Comparison of ENCODE assay signal across 19 cellular contexts in genomic region chr4:176354884-176355283, GRCh38. TPM values are rescaled to one million over a fixed set of nuclear protein-coding genes. Genes with fewer than 3 reads are reported as not detected.
DNase-seq lines count a peak whose midpoint lies in the region; ATAC-seq, FAIRE-seq and TF ChIP-seq lines count a peak whose summit lies in the region.
"Had no signal": no experiment of that assay in that cellular context is flagged by ENCODE, and none has a peak within 500 bp of the region (broad histone marks: within the 10 kb centered on the region; RNA-seq: fewer than 3 reads in every experiment).

No MANE protein-coding gene starts in this region.

- no peaks in the 10 kb centered on the region for H4K20me1 ChIP-seq in Karpas-422 (ENCODE audit: insufficient read depth, low read depth, low read length)
- H4K20me1 ChIP-seq: BLaER1 treated with 17β-estradiol and CSF1 and Interleukin-3, amounts not matched to agents 10 nM and 100 nM had no signal

- H3K9me3 ChIP-seq in A549 (no peaks in the 10 kb centered on the region), HEK293 (ENCODE audit: control insufficient read depth, insufficient read depth, low read depth, low read length) (no peaks in the 10 kb centered on the region), Karpas-422 (ENCODE audit: low read length) (no peaks in the 10 kb centered on the region)
- H3K9me3 ChIP-seq: Caco-2 had no signal

- H3K4me1 ChIP-seq in A549 (no peaks in the 10 kb centered on the region), HEK293 (ENCODE audit: control insufficient read depth, insufficient read depth, low read length) (no peaks in the 10 kb centered on the region), Karpas-422 (ENCODE audit: low read length) (no peaks in the 10 kb centered on the region)
- H3K4me1 ChIP-seq: Caco-2 had no signal

- H3K27me3 ChIP-seq in Karpas-422 (ENCODE audit: low read length), result no peaks in the 10 kb centered on the region
- H3K27me3 ChIP-seq: BLaER1 treated with 17β-estradiol and CSF1 and Interleukin-3, amounts not matched to agents 10 nM and 100 nM had no signal

- ATAC-seq in A549 (no peak), HG03521 (IDR thresholded peaks at IDR 0.05; ENCODE audit: unreplicated experiment) (no peak)
- ATAC-seq: CD8-positive, alpha-beta T cell had no signal

- no peaks in the 10 kb centered on the region for H3K36me3 ChIP-seq in HEK293 (ENCODE audit: control insufficient read depth in 2 of 2, insufficient read depth in 1 of 2, low read length in 2 of 2)
- no peaks in the 10 kb centered on the region for H3K36me3 ChIP-seq in Karpas-422 (ENCODE audit: insufficient read depth, low read length)

- FAIRE-seq in A549 (lab: Jason Lieb, UNC), result no peak
- peak; percentile 8 for FAIRE-seq in frontal cortex (lab: Jason Lieb, UNC)
- FAIRE-seq: D721Med, GM12891, GM19239 had no signal

- no peaks in the 10 kb centered on the region for H3K9me2 ChIP-seq in Karpas-422 (replicated peaks; ENCODE audit: insufficient read depth, low read length)

- POLR2A ChIA-PET in A549 (lab: Yijun Ruan, JAX) (no interaction called here), HEK293 (lab: Yijun Ruan, JAX) (no interaction called here)

- H3K27ac ChIP-seq in A549, result no peak overlapping the region
- H3K27ac ChIP-seq in HEK293 (ENCODE audit: extremely low read depth, low read depth, low read length), result no peak overlapping the region
- no peak overlapping the region for H3K27ac ChIP-seq in Karpas-422 (ENCODE audit: low read length)
- H3K27ac ChIP-seq: 22Rv1; BLaER1 treated with 17β-estradiol and CSF1 and Interleukin-3, amounts not matched to agents 10 nM and 100 nM; C4-2B had no signal

- CTCF ChIA-PET in A549 (lab: Yijun Ruan, JAX) (interaction anchor here (1.4 kb wide), 1 partner anchor 14 kb away, joined by 3 read pairs; no protein-coding TSS in a partner anchor), HEK293 (lab: Yijun Ruan, JAX) (no interaction called here)

- no peak for TF ChIP-seq EP300 in A549 (IDR thresholded peaks at IDR 0.05)

- 6% methylated on average over 1 of the region's 1 CpG for WGBS in A549 (ENCODE audit: missing lambda C conversion rate)

- H3K4me3 ChIP-seq in A549 (no peak overlapping the region), HEK293 (ENCODE audit: low read depth, low read length) (no peak overlapping the region), Karpas-422 (ENCODE audit: low read length) (no peak overlapping the region)
- H3K4me3 ChIP-seq: BLaER1 treated with 17β-estradiol and CSF1 and Interleukin-3, amounts not matched to agents 10 nM and 100 nM had no signal

- no peak for DNase-seq in A549 (ENCODE audit: low read depth in 1 of 2, low spot score in 1 of 2)
- DNase-seq in frontal cortex (ENCODE audit: low spot score in 2 of 2), result no peak
- DNase-seq in Karpas-422, result no peak
- DNase-seq in NCI-H1417 (lab: John Stamatoyannopoulos, UW), result no peak
- DNase-seq: ACHN; Caco-2; Calu3; CD4-positive, alpha-beta T cell; CD8-positive, alpha-beta T cell; DMS79 treated with DMSO at 0.1 percent for 48 hours; GF-D8 had no signal

- TF ChIP-seq CTCF in A549 (IDR thresholded peaks at IDR 0.05), result no peak
- no peak for TF ChIP-seq CTCF in HEK293 (tag by site-specific recombination; IDR thresholded peaks at IDR 0.05)

- H3K9ac ChIP-seq in Karpas-422 (ENCODE audit: low read length), result no peak overlapping the region
- H3K9ac ChIP-seq: BLaER1 treated with 17β-estradiol and CSF1 and Interleukin-3, amounts not matched to agents 10 nM and 100 nM had no signal

- H3K4me2 ChIP-seq in A549 (no peak overlapping the region), Karpas-422 (ENCODE audit: low read depth, low read length, poor library complexity, severe bottlenecking) (no peak overlapping the region)
- H3K4me2 ChIP-seq: BLaER1 treated with 17β-estradiol and CSF1 and Interleukin-3, amounts not matched to agents 10 nM and 100 nM had no signal

- no peak for TF ChIP-seq RAD21 in A549 (conservative IDR thresholded peaks at IDR 0.05 in 1 of 2, IDR thresholded peaks at IDR 0.05 in 1 of 2)

- TF ChIP-seq POLR2A in A549 (IDR thresholded peaks at IDR 0.05; ENCODE audit: low read length), result no peak

- H2AFZ ChIP-seq in Karpas-422 (ENCODE audit: low read length), result no peak overlapping the region

- no peaks in the 10 kb centered on the region for H3K79me2 ChIP-seq in Karpas-422 (ENCODE audit: low read length)

TF ChIP-seq in A549, 52 proteins besides CTCF, POLR2A, EP300 and RAD21:
- TF ChIP-seq HES2 (IDR thresholded peaks at IDR 0.05), result no peak
- peak; percentile 46 for TF ChIP-seq ZFP36 (IDR thresholded peaks at IDR 0.05; ENCODE audit: borderline replicate concordance, partially characterized antibody)
- TF ChIP-seq, protein P1, sequence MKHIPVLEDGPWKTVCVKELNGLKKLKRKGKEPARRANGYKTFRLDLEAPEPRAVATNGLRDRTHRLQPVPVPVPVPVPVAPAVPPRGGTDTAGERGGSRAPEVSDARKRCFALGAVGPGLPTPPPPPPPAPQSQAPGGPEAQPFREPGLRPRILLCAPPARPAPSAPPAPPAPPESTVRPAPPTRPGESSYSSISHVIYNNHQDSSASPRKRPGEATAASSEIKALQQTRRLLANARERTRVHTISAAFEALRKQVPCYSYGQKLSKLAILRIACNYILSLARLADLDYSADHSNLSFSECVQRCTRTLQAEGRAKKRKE (CRISPR knock-in tag; IDR thresholded peaks at IDR 0.05; ENCODE audit: low read depth), result no peak
- TF ChIP-seq CEBPB (IDR thresholded peaks at IDR 0.05), result no peak

TF ChIP-seq in HEK293, 187 proteins besides CTCF, POLR2A, EP300 and RAD21:
- peak; percentile 91 for TF ChIP-seq SETDB1 (IDR thresholded peaks at IDR 0.05; ENCODE audit: insufficient read length, low read length)
- TF ChIP-seq, protein P2, sequence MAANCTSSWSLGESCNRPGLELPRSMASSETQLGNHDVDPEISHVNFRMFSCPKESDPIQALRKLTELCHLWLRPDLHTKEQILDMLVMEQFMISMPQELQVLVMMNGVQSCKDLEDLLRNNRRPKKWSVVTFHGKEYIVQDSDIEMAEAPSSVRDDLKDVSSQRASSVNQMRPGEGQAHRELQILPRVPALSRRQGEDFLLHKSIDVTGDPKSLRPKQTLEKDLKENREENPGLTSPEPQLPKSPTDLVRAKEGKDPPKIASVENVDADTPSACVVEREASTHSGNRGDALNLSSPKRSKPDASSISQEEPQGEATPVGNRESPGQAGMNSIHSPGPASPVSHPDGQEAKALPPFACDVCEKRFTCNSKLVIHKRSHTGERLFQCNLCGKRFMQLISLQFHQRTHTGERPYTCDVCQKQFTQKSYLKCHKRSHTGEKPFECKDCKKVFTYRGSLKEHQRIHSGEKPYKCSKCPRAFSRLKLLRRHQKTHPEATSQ (tag by site-specific recombination; IDR thresholded peaks at IDR 0.05), result no peak
TF ChIP-seq in HEK293: peak in this region for 1.

RNA-seq across cellular contexts. Expression of gene SPCS3, which starts 35.1 kb away (rescaled TPM):
- polyA plus RNA-seq in A549 (2011; rRNA removed), result 35.7 and 44.5 TPM in 2 replicates
- 11.2 and 14.2 TPM in 2 replicates for polyA plus RNA-seq in A549 (2012; cell fraction: cytosol; rRNA removed)
- 10.2 and 11.6 TPM in 2 replicates for polyA plus RNA-seq in A549 (2012; cell fraction: nucleus; rRNA removed)
- 31.3 to 33.2 TPM (median 32.9 TPM) in 3 replicates for polyA plus RNA-seq in A549 (2017; fragmentation: RNase III; extraction: RNeasy Plus Mini Kit Qiagen cat#74134 plus additional on column Dnase treatment)
- polyA minus RNA-seq in A549 (2011; rRNA and poly(A)+ RNA removed), result 11.0 and 11.5 TPM in 2 replicates
- 108 TPM for total RNA-seq in frontal cortex
- 30.5 and 76.3 TPM in 2 replicates for total RNA-seq in Karpas-422 (2014; rRNA removed; shearing (Covaris generic); ENCODE audit: low replicate concordance)
